1 cellular context compared by ENCODE assay signal in genomic region chr1:47485817-47486216, GRCh38.
TF ChIP-seq lines count a peak whose summit lies in the region.

No MANE protein-coding gene starts in this region.

TF ChIP-seq in K562, 482 proteins besides CTCF, POLR2A, EP300 and RAD21 (continued from another document):
- TF ChIP-seq CREB5 (CRISPR knock-in tag; IDR thresholded peaks at IDR 0.05): no peak
